Comparison of ENCODE assay signal across 1 cellular context in the genomic region with DNA sequence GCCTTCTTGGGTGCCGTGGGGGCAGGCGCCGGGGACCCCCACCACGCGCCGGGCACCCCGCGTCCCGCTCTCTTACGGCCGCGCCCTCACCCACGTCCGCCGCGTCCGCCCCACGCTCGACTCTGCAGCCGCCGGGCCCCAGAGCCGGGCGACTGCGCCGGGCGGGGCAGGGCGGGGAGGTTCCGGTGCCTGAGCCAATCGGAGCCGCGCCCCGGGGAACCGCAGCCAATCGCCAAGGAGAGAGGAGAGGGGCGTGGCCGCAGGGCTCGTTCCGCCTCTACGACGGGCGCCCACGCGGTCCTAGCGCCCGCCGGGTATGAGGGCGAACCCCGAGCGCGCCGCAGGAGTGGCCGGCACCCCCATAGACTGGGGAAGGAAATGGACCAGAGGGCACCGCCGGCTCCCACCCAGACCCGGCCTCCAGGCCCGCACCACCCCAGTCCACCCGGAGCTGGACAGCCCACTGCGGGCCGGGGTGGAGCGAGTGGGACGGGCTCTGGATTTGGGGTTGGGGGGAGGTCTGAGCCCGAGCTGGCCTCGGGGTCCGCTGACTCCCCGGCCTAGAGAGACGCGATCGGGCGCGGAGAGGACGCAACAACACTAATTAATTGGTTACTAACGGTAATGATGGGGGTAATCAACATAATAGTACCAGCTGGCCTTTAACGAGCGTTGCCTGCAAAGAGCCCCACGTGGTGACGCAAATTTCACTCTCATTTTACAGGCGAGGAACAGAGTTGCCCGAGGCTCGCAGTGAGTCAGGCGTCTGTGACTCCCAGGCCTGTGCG.
TF ChIP-seq lines count a peak whose summit lies in the region.

TSS of gene MFSD12 (minus strand) at position 126 of the 788 bp plus-strand sequence. CDS start 183 bp downstream, outside the sequence.

TF ChIP-seq in HepG2, 621 proteins besides CTCF, POLR2A, EP300 and RAD21 (continued from another document and continues in another):
- TF ChIP-seq, protein P1, sequence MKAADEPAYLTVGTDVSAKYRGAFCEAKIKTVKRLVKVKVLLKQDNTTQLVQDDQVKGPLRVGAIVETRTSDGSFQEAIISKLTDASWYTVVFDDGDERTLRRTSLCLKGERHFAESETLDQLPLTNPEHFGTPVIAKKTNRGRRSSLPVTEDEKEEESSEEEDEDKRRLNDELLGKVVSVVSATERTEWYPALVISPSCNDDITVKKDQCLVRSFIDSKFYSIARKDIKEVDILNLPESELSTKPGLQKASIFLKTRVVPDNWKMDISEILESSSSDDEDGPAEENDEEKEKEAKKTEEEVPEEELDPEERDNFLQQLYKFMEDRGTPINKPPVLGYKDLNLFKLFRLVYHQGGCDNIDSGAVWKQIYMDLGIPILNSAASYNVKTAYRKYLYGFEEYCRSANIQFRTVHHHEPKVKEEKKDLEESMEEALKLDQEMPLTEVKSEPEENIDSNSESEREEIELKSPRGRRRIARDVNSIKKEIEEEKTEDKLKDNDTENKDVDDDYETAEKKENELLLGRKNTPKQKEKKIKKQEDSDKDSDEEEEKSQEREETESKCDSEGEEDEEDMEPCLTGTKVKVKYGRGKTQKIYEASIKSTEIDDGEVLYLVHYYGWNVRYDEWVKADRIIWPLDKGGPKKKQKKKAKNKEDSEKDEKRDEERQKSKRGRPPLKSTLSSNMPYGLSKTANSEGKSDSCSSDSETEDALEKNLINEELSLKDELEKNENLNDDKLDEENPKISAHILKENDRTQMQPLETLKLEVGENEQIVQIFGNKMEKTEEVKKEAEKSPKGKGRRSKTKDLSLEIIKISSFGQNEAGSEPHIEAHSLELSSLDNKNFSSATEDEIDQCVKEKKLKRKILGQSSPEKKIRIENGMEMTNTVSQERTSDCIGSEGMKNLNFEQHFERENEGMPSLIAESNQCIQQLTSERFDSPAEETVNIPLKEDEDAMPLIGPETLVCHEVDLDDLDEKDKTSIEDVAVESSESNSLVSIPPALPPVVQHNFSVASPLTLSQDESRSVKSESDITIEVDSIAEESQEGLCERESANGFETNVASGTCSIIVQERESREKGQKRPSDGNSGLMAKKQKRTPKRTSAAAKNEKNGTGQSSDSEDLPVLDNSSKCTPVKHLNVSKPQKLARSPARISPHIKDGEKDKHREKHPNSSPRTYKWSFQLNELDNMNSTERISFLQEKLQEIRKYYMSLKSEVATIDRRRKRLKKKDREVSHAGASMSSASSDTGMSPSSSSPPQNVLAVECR (CRISPR knock-in tag; IDR thresholded peaks at IDR 0.05; ENCODE audit: borderline replicate concordance): peak; percentile 71; the same call in 1 of the 2 replicates
- TF ChIP-seq, protein P2, sequence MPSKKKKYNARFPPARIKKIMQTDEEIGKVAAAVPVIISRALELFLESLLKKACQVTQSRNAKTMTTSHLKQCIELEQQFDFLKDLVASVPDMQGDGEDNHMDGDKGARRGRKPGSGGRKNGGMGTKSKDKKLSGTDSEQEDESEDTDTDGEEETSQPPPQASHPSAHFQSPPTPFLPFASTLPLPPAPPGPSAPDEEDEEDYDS (CRISPR knock-in tag; IDR thresholded peaks at IDR 0.05): peak; percentile 54; the same call in 1 of the 2 replicates
- peak; percentile 67; the same call in 1 of the 2 replicates for TF ChIP-seq ZNF276 (CRISPR knock-in tag; IDR thresholded peaks at IDR 0.05; ENCODE audit: low read depth)
- TF ChIP-seq ZNF713 (CRISPR knock-in tag; IDR thresholded peaks at IDR 0.05): peak; percentile 33; the same call in 1 of the 2 replicates
- peak; percentile 51; the same call in 1 of the 2 replicates for TF ChIP-seq KMT2B (CRISPR knock-in tag; IDR thresholded peaks at IDR 0.05)
- TF ChIP-seq KDM5A (IDR thresholded peaks at IDR 0.05; ENCODE audit: borderline replicate concordance, low read length): peak; percentile 26; the same call in 1 of the 2 replicates
- peak; percentile 17; the same call in 1 of the 2 replicates for TF ChIP-seq ERF (CRISPR knock-in tag; IDR thresholded peaks at IDR 0.05)
- TF ChIP-seq KLF6 (CRISPR knock-in tag; IDR thresholded peaks at IDR 0.05): peak; percentile 51; the same call in 1 of the 2 replicates
- TF ChIP-seq MEIS2 (CRISPR knock-in tag; IDR thresholded peaks at IDR 0.05): 0 out of 2 replicates have a peak, but pooled peaks have one; percentile 24
- TF ChIP-seq HMG20B (CRISPR knock-in tag; conservative IDR thresholded peaks at IDR 0.05): 0 out of 2 replicates have a peak, but pooled peaks have one; percentile 22
- TF ChIP-seq ZNF772 (CRISPR knock-in tag; IDR thresholded peaks at IDR 0.05): no peak
- 0 out of 2 replicates have a peak, but pooled peaks have one; percentile 45 for TF ChIP-seq ZNF430 (CRISPR knock-in tag; IDR thresholded peaks at IDR 0.05)
- no peak for TF ChIP-seq ZNF407 (CRISPR knock-in tag; IDR thresholded peaks at IDR 0.05; ENCODE audit: not compliant biosample characterization)
- no peak for TF ChIP-seq TP53 (CRISPR knock-in tag; conservative IDR thresholded peaks at IDR 0.05)
- TF ChIP-seq, protein P3, sequence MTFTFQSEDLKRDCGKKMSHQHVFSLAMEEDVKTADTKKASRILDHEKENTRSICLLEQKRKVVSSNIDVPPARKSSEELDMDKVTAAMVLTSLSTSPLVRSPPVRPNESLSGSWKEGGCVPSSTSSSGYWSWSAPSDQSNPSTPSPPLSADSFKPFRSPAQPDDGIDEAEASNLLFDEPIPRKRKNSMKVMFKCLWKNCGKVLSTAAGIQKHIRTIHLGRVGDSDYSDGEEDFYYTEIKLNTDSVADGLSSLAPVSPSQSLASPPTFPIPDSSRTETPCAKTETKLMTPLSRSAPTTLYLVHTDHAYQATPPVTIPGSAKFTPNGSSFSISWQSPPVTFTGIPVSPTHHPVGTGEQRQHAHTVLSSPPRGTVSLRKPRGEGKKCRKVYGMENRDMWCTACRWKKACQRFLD (CRISPR knock-in tag; IDR thresholded peaks at IDR 0.05; ENCODE audit: borderline replicate concordance): no peak
- 0 out of 2 replicates have a peak, but pooled peaks have one; percentile 43 for TF ChIP-seq PCBP1 (IDR thresholded peaks at IDR 0.05; ENCODE audit: borderline replicate concordance, low read depth, low read length)
- peak; percentile 51; the same call in 1 of the 2 replicates for TF ChIP-seq ELK4 (CRISPR knock-in tag; IDR thresholded peaks at IDR 0.05; ENCODE audit: borderline replicate concordance)
- no peak for TF ChIP-seq SOX6 (IDR thresholded peaks at IDR 0.05)
- peak; percentile 16; the same call in 1 of the 2 replicates for TF ChIP-seq SOX6 (CRISPR knock-in tag; IDR thresholded peaks at IDR 0.05)
- TF ChIP-seq HCFC1 (IDR thresholded peaks at IDR 0.05; ENCODE audit: low read depth, low read length): no peak
- peak; percentile 53; the same call in 1 of the 2 replicates for TF ChIP-seq IKZF5 (CRISPR knock-in tag; IDR thresholded peaks at IDR 0.05)
- TF ChIP-seq ZNF790 (CRISPR knock-in tag; IDR thresholded peaks at IDR 0.05; ENCODE audit: borderline replicate concordance): peak; percentile 33; the same call in 1 of the 2 replicates
- TF ChIP-seq GATAD2A (CRISPR knock-in tag; IDR thresholded peaks at IDR 0.05): peak; percentile 29; the same call in 1 of the 2 replicates
- TF ChIP-seq ZNF468 (CRISPR knock-in tag; IDR thresholded peaks at IDR 0.05): no peak
- no peak for TF ChIP-seq MTERF4 (CRISPR knock-in tag; IDR thresholded peaks at IDR 0.05)
- peak; percentile 39 for TF ChIP-seq HNRNPK (IDR thresholded peaks at IDR 0.05; ENCODE audit: low read depth, low read length, poor library complexity, severe bottlenecking)
- TF ChIP-seq HMGA1 (CRISPR knock-in tag; conservative IDR thresholded peaks at IDR 0.05): no peak
- TF ChIP-seq PTBP1 (IDR thresholded peaks at IDR 0.05; ENCODE audit: low read depth, low read length, poor library complexity, severe bottlenecking): no peak
- TF ChIP-seq, protein P4, sequence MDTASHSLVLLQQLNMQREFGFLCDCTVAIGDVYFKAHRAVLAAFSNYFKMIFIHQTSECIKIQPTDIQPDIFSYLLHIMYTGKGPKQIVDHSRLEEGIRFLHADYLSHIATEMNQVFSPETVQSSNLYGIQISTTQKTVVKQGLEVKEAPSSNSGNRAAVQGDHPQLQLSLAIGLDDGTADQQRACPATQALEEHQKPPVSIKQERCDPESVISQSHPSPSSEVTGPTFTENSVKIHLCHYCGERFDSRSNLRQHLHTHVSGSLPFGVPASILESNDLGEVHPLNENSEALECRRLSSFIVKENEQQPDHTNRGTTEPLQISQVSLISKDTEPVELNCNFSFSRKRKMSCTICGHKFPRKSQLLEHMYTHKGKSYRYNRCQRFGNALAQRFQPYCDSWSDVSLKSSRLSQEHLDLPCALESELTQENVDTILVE (CRISPR knock-in tag; IDR thresholded peaks at IDR 0.05): no peak
- TF ChIP-seq PPARG (CRISPR knock-in tag; conservative IDR thresholded peaks at IDR 0.05): 0 out of 2 replicates have a peak, but pooled peaks have one; percentile 10
